ENCODE assay signal across 12 cellular contexts in genomic region chrX:43644124-43644701, GRCh38. TPM values are rescaled to one million over a fixed set of nuclear protein-coding genes. Genes with fewer than 3 reads are reported as not detected.
DNase-seq lines count a peak whose midpoint lies in the region; ATAC-seq and TF ChIP-seq lines count a peak whose summit lies in the region.
"Had no signal": no experiment of that assay in that cellular context is flagged by ENCODE, and none has a peak within 500 bp of the region (broad histone marks: within the 10 kb centered on the region; RNA-seq: fewer than 3 reads in every experiment).

No MANE protein-coding gene starts in this region.

- H3K27me3 ChIP-seq in IMR-90 (ENCODE audit: control insufficient read depth, insufficient read depth, low read length) (no peaks in the 10 kb centered on the region; the same call in 1 of the 2 replicates), brain microvascular endothelial cell (replicated peaks) (no peaks in the 10 kb centered on the region), left lung (no peaks in the 10 kb centered on the region), left ventricle myocardium inferior (ENCODE audit: low read depth) (no peaks in the 10 kb centered on the region)

- H4K91ac ChIP-seq in IMR-90 (ENCODE audit: insufficient read depth, low read depth, low read length): no peak overlapping the region

- POLR2A ChIA-PET in IMR-90 (lab: Charles Lee; ENCODE audit: unreplicated experiment): no interaction called here
- POLR2A ChIA-PET in activated CD8-positive, alpha-beta T cell treated with anti-CD3 and anti-CD28 coated beads for 36 hours (lab: Charles Lee): no interaction called here

- TF ChIP-seq CTCF in IMR-90 (conservative IDR thresholded peaks at IDR 0.05; ENCODE audit: low read depth, low read length): no peak
- TF ChIP-seq CTCF in brain microvascular endothelial cell (IDR thresholded peaks at IDR 0.05; ENCODE audit: low read depth, low read length, missing control alignments): no peak
- TF ChIP-seq CTCF in left lung (IDR thresholded peaks at IDR 0.05): no peak
- no peak for TF ChIP-seq CTCF in activated CD8-positive, alpha-beta T cell treated with anti-CD3 and anti-CD28 coated beads for 36 hours (IDR thresholded peaks at IDR 0.05)
- no peak for TF ChIP-seq CTCF in left ventricle myocardium inferior (IDR thresholded peaks at IDR 0.05; ENCODE audit: borderline replicate concordance)

- no peaks in the 10 kb centered on the region for H3K79me1 ChIP-seq in IMR-90 (ENCODE audit: low read depth in 1 of 2, low read length in 2 of 2)

- H4K8ac ChIP-seq in IMR-90 (ENCODE audit: low read depth in 2 of 2, low read length in 2 of 2): no peak overlapping the region

- no peaks in the 10 kb centered on the region for H4K20me1 ChIP-seq in IMR-90 (ENCODE audit: insufficient read depth, low read length)

- H2BK20ac ChIP-seq in IMR-90 (ENCODE audit: low read depth, low read length): no peak overlapping the region

- H3K36me3 Mint-ChIP-seq in activated CD8-positive, alpha-beta T cell treated with anti-CD3 and anti-CD28 coated beads for 36 hours (ENCODE audit: low read depth): no peaks in the 10 kb centered on the region
- H3K36me3 Mint-ChIP-seq: activated naive CD8-positive, alpha-beta T cell treated with anti-CD3 and anti-CD28 coated beads, Interleukin-2, amount 10 ng/mL, durations not matched to agents 7 days and 5 days had no signal

- dilution Hi-C loops in IMR-90 (cut with HindIII; ENCODE audit: low sequenced_read_pairs, unreplicated experiment): no loop called here

- no peaks in the 10 kb centered on the region for H3K9me1 ChIP-seq in IMR-90 (ENCODE audit: insufficient read depth, low read length)

- no peak overlapping the region for H2AK5ac ChIP-seq in IMR-90 (ENCODE audit: low read depth, low read length)

- no peaks in the 10 kb centered on the region for H3K9me3 Mint-ChIP-seq in activated CD8-positive, alpha-beta T cell treated with anti-CD3 and anti-CD28 coated beads for 36 hours
- H3K9me3 Mint-ChIP-seq: activated naive CD8-positive, alpha-beta T cell treated with anti-CD3 and anti-CD28 coated beads, Interleukin-2, amount 10 ng/mL, durations not matched to agents 7 days and 5 days had no signal

- no peak for TF ChIP-seq RAD21 in IMR-90 (IDR thresholded peaks at IDR 0.05; ENCODE audit: low read length)

- CTCF ChIA-PET in IMR-90 (lab: Yijun Ruan, JAX): no interaction called here
- CTCF ChIA-PET in activated CD8-positive, alpha-beta T cell treated with anti-CD3 and anti-CD28 coated beads for 36 hours (lab: Charles Lee): no interaction called here

- H3K4me1 ChIP-seq in IMR-90 (ENCODE audit: control insufficient read depth, insufficient read depth, low read length) (no peaks in the 10 kb centered on the region), left lung (peaks cover 0 to 4% of the 10 kb centered on the region in 2 donors), left ventricle myocardium inferior (no peaks in the 10 kb centered on the region)

- ATAC-seq in IMR-90 (ENCODE audit: low read depth): peak; percentile 70
- ATAC-seq in left lung: peak; percentile 63
- no peak for ATAC-seq in activated CD8-positive, alpha-beta T cell treated with anti-CD3 and anti-CD28 coated beads for 36 hours
- ATAC-seq: heart right ventricle had no signal

- H3K4me2 ChIP-seq in IMR-90 (ENCODE audit: low read depth, low read length): peak overlapping the region; percentile 58; the same call in 1 of the 2 replicates

- H3K23ac ChIP-seq in IMR-90 (ENCODE audit: low read depth, low read length): no peak overlapping the region

- H4K5ac ChIP-seq in IMR-90 (ENCODE audit: low read depth, low read length): no peak overlapping the region

- intact Hi-C loops in IMR-90 (cut with micrococcal nuclease): no loop called here
- intact Hi-C loops in left lung (cut with DNase I): no loop called here
- intact Hi-C loops in activated CD8-positive, alpha-beta T cell treated with anti-CD3 and anti-CD28 coated beads for 36 hours (cut with micrococcal nuclease): no loop called here
- intact Hi-C loops in left ventricle myocardium inferior (cut with micrococcal nuclease): no loop called here

- DNase-seq in AML-193 (lab: John Stamatoyannopoulos, UW): peak; percentile 9 to 20
- peak; percentile 41 for DNase-seq in IMR-90
- DNase-seq in brain microvascular endothelial cell: peak; percentile 82
- DNase-seq in left lung: no peak
- no peak for DNase-seq in activated CD8-positive, alpha-beta T cell treated with anti-CD3 and anti-CD28 coated beads for 36 hours
- DNase-seq in NCI-H2107 treated with DMSO at 0.1 percent for 48 hours (lab: John Stamatoyannopoulos, UW; ENCODE audit: unreplicated experiment): no peak
- no peak for DNase-seq in left ventricle myocardium inferior
- no peak for DNase-seq in NCI-H187 treated with DMSO at 0.1 percent for 48 hours (lab: John Stamatoyannopoulos, UW)
- DNase-seq: activated CD4-positive, CD25-positive, alpha-beta regulatory T cell; activated naive CD8-positive, alpha-beta T cell treated with anti-CD3 and anti-CD28 coated beads, Interleukin-2, amount 10 ng/mL, durations not matched to agents 7 days and 5 days; heart right ventricle had no signal

- H3K9me3 ChIP-seq in IMR-90 (ENCODE audit: control insufficient read depth, insufficient read depth, low read length): no peaks in the 10 kb centered on the region
- H3K9me3 ChIP-seq in left lung: no peaks in the 10 kb centered on the region
- H3K9me3 ChIP-seq in left ventricle myocardium inferior (replicated peaks): no peaks in the 10 kb centered on the region
- H3K9me3 ChIP-seq: heart right ventricle had no signal

- H2BK15ac ChIP-seq in IMR-90 (ENCODE audit: low read depth, low read length): no peak overlapping the region

- H2BK120ac ChIP-seq in IMR-90 (ENCODE audit: low read depth, low read length): no peak overlapping the region

- H3K27me3 Mint-ChIP-seq in activated CD8-positive, alpha-beta T cell treated with anti-CD3 and anti-CD28 coated beads for 36 hours: peaks cover 4% of the 10 kb centered on the region

- BruUV-seq in IMR-90 (replicated peaks; lab: Mats Ljungman, UMichigan): no TSS peak

- no peak overlapping the region for H2AFZ ChIP-seq in IMR-90 (replicated peaks; ENCODE audit: low read length, poor library complexity)

- no CpG with 5 or more reads among the region's 3 CpGs for WGBS in IMR-90 (ENCODE audit: extremely low coverage in 2 of 2, insufficient read length in 1 of 2), 2 experiments

- no peak overlapping the region for H2AK9ac ChIP-seq in IMR-90 (replicated peaks; ENCODE audit: low read depth, low read length, poor library complexity)

- no peak for TF ChIP-seq POLR2A in IMR-90 (IDR thresholded peaks at IDR 0.05; ENCODE audit: low read depth, low read length)

- no peak overlapping the region for H3K9ac ChIP-seq in IMR-90 (ENCODE audit: low read depth, low read length)

- no peak overlapping the region for H2BK5ac ChIP-seq in IMR-90 (ENCODE audit: low read depth, low read length, poor library complexity, severe bottlenecking)

- H3K18ac ChIP-seq in IMR-90 (ENCODE audit: low read depth, low read length): no peak overlapping the region

- no peak overlapping the region for H3K27ac ChIP-seq in IMR-90 (ENCODE audit: insufficient read depth, low read length)
- H3K27ac ChIP-seq in brain microvascular endothelial cell: peak overlapping the region; percentile 62
- H3K27ac ChIP-seq in left lung: peak overlapping the region in 1 of 2 donors; percentile 50
- no peak overlapping the region for H3K27ac ChIP-seq in left ventricle myocardium inferior (replicated peaks)

- no peaks in the 10 kb centered on the region for H3K4me1 Mint-ChIP-seq in activated CD8-positive, alpha-beta T cell treated with anti-CD3 and anti-CD28 coated beads for 36 hours (ENCODE audit: low read depth)
- H3K4me1 Mint-ChIP-seq: activated naive CD8-positive, alpha-beta T cell treated with anti-CD3 and anti-CD28 coated beads, Interleukin-2, amount 10 ng/mL, durations not matched to agents 7 days and 5 days; nephron had no signal

- no peak overlapping the region for H3K14ac ChIP-seq in IMR-90 (replicated peaks; ENCODE audit: low read depth, low read length)

- H3K4me3 ChIP-seq in IMR-90 (ENCODE audit: insufficient read depth, low read depth, low read length) (no peak overlapping the region), brain microvascular endothelial cell (ENCODE audit: low read depth, low read length) (no peak overlapping the region), left lung (no peak overlapping the region), left ventricle myocardium inferior (no peak overlapping the region)
- H3K4me3 ChIP-seq: heart right ventricle had no signal

- H3K56ac ChIP-seq in IMR-90 (ENCODE audit: extremely low read depth, insufficient read depth, low read length): no peak overlapping the region

- H3K36me3 ChIP-seq in IMR-90 (ENCODE audit: control insufficient read depth, insufficient read depth, low read length): no peaks in the 10 kb centered on the region
- H3K36me3 ChIP-seq in brain microvascular endothelial cell (replicated peaks): no peaks in the 10 kb centered on the region
- H3K36me3 ChIP-seq in left lung: no peaks in the 10 kb centered on the region
- H3K36me3 ChIP-seq in left ventricle myocardium inferior: no peaks in the 10 kb centered on the region
- H3K36me3 ChIP-seq: heart right ventricle had no signal

- H3K4ac ChIP-seq in IMR-90 (ENCODE audit: low read depth, low read length): no peak overlapping the region

- no peak overlapping the region for H3K27ac Mint-ChIP-seq in activated CD8-positive, alpha-beta T cell treated with anti-CD3 and anti-CD28 coated beads for 36 hours
- H3K27ac Mint-ChIP-seq: activated naive CD8-positive, alpha-beta T cell treated with anti-CD3 and anti-CD28 coated beads, Interleukin-2, amount 10 ng/mL, durations not matched to agents 7 days and 5 days; nephron had no signal

- in situ Hi-C loops in IMR-90 (cut with MboI; ENCODE audit: low sequenced_read_pairs) (no loop called here), brain microvascular endothelial cell (cut with HindIII; ENCODE audit: low pct_ligation_motif_present, low sequenced_read_pairs) (no loop called here)

- H3K4me3 Mint-ChIP-seq in activated CD8-positive, alpha-beta T cell treated with anti-CD3 and anti-CD28 coated beads for 36 hours: no peak overlapping the region
- H3K4me3 Mint-ChIP-seq: activated naive CD8-positive, alpha-beta T cell treated with anti-CD3 and anti-CD28 coated beads, Interleukin-2, amount 10 ng/mL, durations not matched to agents 7 days and 5 days; nephron had no signal

TF ChIP-seq in IMR-90, 13 proteins besides CTCF, POLR2A, EP300 and RAD21 (continues in another document):
- no peak for TF ChIP-seq CEBPB (IDR thresholded peaks at IDR 0.05; ENCODE audit: low read depth, low read length)
- no peak for TF ChIP-seq FOS (IDR thresholded peaks at IDR 0.05; ENCODE audit: low read depth, low read length)
- TF ChIP-seq RCOR1 (IDR thresholded peaks at IDR 0.05; ENCODE audit: insufficient replicate concordance, low read length): no peak
- TF ChIP-seq MAFK (IDR thresholded peaks at IDR 0.05; ENCODE audit: low read depth, low read length): no peak

RNA-seq across cellular contexts. Expression of gene MAOA, which starts 11.9 kb away (rescaled TPM):
- total RNA-seq in IMR-90 (2012; rRNA removed) (0.36 and 0.56 TPM in 2 replicates), left lung (100 to 1,000 TPM; 134 to 159 TPM), left ventricle myocardium inferior (113 TPM)
- 0.14 and 0.17 TPM in 2 replicates for polyA plus RNA-seq in IMR-90 (2012; rRNA removed)
- polyA plus RNA-seq in IMR-90 (2012; cell fraction: cytosol; rRNA removed): 0.03 and 0.04 TPM in 2 replicates
- 0.02 and 0.15 TPM in 2 replicates for polyA plus RNA-seq in IMR-90 (2012; cell fraction: nucleus; rRNA removed; ENCODE audit: low replicate concordance)
- total RNA-seq in activated CD8-positive, alpha-beta T cell treated with anti-CD3 and anti-CD28 coated beads for 36 hours: 1 to 10 TPM in 1 of 2 experiments, under 1 TPM in 1; 0.60 to 1.9 TPM

Comparison
In these comparisons a context has a peak if more than half of its experiments do, and no peak if none do; other contexts are left out.
1. DNase-seq: peak in AML-193 (2 of 2), IMR-90 (single experiment) and brain microvascular endothelial cell (single experiment); none in left lung (0 of 2), activated CD8-positive, alpha-beta T cell treated with anti-CD3 and anti-CD28 coated beads for 36 hours (single experiment), NCI-H2107 treated with DMSO at 0.1 percent for 48 hours (single experiment), left ventricle myocardium inferior (single experiment) and NCI-H187 treated with DMSO at 0.1 percent for 48 hours (single experiment).
2. RNA of gene MAOA, which starts 11.9 kb away (total RNA-seq): 134 to 159 TPM in left lung and 113 TPM in left ventricle myocardium inferior (single experiment); 0.60 to 1.9 TPM in activated CD8-positive, alpha-beta T cell treated with anti-CD3 and anti-CD28 coated beads for 36 hours and 0.36 to 0.56 TPM in IMR-90; every median in the first group is over 10 times any median in the second.